Comparison of ENCODE assay signal across 12 cellular contexts in the genomic region with DNA sequence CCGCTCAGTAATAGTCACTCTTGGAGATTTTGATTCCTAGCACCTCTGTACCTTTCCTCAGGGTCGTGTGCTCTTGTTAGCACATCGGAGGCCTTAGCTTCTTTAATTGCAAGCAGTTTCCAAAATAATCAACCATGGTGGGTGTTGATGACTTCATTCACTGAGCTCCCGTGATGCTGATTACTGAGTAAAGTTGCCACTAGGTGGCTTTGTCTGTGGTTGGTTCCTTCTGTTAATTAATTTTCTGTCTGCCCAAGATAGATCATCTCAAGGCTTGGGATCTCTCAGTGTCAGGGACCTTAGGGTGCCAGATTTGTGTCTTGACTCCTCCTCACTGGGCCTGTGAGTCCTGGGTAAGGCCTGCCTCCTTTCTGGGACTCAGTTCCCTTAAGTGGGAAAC. TPM values are rescaled to one million over a fixed set of nuclear protein-coding genes. Genes with fewer than 3 reads are reported as not detected.
DNase-seq lines count a peak whose midpoint lies in the region; ATAC-seq and TF ChIP-seq lines count a peak whose summit lies in the region.
"Had no signal": no experiment of that assay in that cellular context is flagged by ENCODE, and none has a peak within 500 bp of the region (broad histone marks: within the 10 kb centered on the region; RNA-seq: fewer than 3 reads in every experiment).

No MANE protein-coding gene starts in this region.

- H3K27ac ChIP-seq in dorsolateral prefrontal cortex (no peak overlapping the region), smooth muscle cell (ENCODE audit: low read depth) (no peak overlapping the region), aorta (ENCODE audit: low read depth in 1 of 2, low read length in 2 of 2) (no peak overlapping the region)
- H3K27ac ChIP-seq: ascending aorta had no signal

- no peaks in the 10 kb centered on the region for H3K4me1 Mint-ChIP-seq in activated CD8-positive, alpha-beta memory T cell treated with anti-CD3 and anti-CD28 coated beads, Interleukin-2, amount 10 ng/mL, durations not matched to agents 7 days and 5 days
- H3K4me1 Mint-ChIP-seq: memory B cell had no signal

- TF ChIP-seq CTCF in dorsolateral prefrontal cortex (IDR thresholded peaks at IDR 0.05 in 54 of 56, conservative IDR thresholded peaks at IDR 0.05 in 2 of 56; ENCODE audit: low read depth in 1 of 56, partially characterized antibody in 56 of 56), result peak in 38 of 56 donors; percentile 6 to 47 (median 26)
- TF ChIP-seq CTCF in smooth muscle cell (IDR thresholded peaks at IDR 0.05; ENCODE audit: borderline replicate concordance, insufficient read depth, poor library complexity, severe bottlenecking), result peak; percentile 19

- no peak overlapping the region for H3K4me3 Mint-ChIP-seq in activated CD8-positive, alpha-beta memory T cell treated with anti-CD3 and anti-CD28 coated beads, Interleukin-2, amount 10 ng/mL, durations not matched to agents 7 days and 5 days
- H3K4me3 Mint-ChIP-seq: memory B cell had no signal

- H3K27me3 ChIP-seq in NT2/D1 (ENCODE audit: insufficient read depth, insufficient read length), result no peaks in the 10 kb centered on the region
- no peaks in the 10 kb centered on the region for H3K27me3 ChIP-seq in dorsolateral prefrontal cortex
- H3K27me3 ChIP-seq in smooth muscle cell (ENCODE audit: low read depth), result no peaks in the 10 kb centered on the region
- no peaks in the 10 kb centered on the region for H3K27me3 ChIP-seq in aorta (ENCODE audit: control insufficient read depth in 1 of 2, insufficient read depth in 2 of 2, low read length in 1 of 2)
- H3K27me3 ChIP-seq: ascending aorta had no signal

- H2AFZ ChIP-seq in smooth muscle cell (ENCODE audit: low read depth), result no peak overlapping the region

- peaks cover 3% of the 10 kb centered on the region for H3K79me2 ChIP-seq in smooth muscle cell (ENCODE audit: low read depth)

- H4K20me1 ChIP-seq in smooth muscle cell (ENCODE audit: low read depth), result peaks cover 13% of the 10 kb centered on the region

- 82% methylated on average over 4 of the region's 4 CpGs for WGBS in smooth muscle cell (ENCODE audit: low lambda C conversion rate)
- WGBS in aorta, 2 donors, result 80 to 84% methylated on average over 4 of the region's 4 CpGs

- peak; percentile 20 for ATAC-seq in activated CD8-positive, alpha-beta memory T cell treated with anti-CD3 and anti-CD28 coated beads, Interleukin-2, amount 10 ng/mL, durations not matched to agents 7 days and 5 days
- ATAC-seq in aorta (ENCODE audit: low FRiP score), result no peak
- ATAC-seq in HG03139 (IDR thresholded peaks at IDR 0.05; ENCODE audit: unreplicated experiment), result no peak

- H3K4me2 ChIP-seq in smooth muscle cell, result no peak overlapping the region

- no peaks in the 10 kb centered on the region for H3K9me3 Mint-ChIP-seq in activated CD8-positive, alpha-beta memory T cell treated with anti-CD3 and anti-CD28 coated beads, Interleukin-2, amount 10 ng/mL, durations not matched to agents 7 days and 5 days (ENCODE audit: low read depth)
- H3K9me3 Mint-ChIP-seq: memory B cell had no signal

- H3K4me3 ChIP-seq in NT2/D1 (ENCODE audit: insufficient read length, low read depth) (no peak overlapping the region), dorsolateral prefrontal cortex (no peak overlapping the region), smooth muscle cell (no peak overlapping the region), aorta (ENCODE audit: low read length in 2 of 2) (no peak overlapping the region)
- H3K4me3 ChIP-seq: ascending aorta had no signal

- no peaks in the 10 kb centered on the region for H3F3A ChIP-seq in smooth muscle cell (ENCODE audit: low read depth)

- H3K36me3 ChIP-seq in NT2/D1 (ENCODE audit: insufficient read depth, insufficient read length, low read length) (peaks cover 78% of the 10 kb centered on the region), smooth muscle cell (ENCODE audit: low read depth) (peaks cover 17% of the 10 kb centered on the region), aorta (ENCODE audit: control insufficient read depth in 1 of 2, insufficient read depth in 2 of 2, low read length in 1 of 2) (peaks cover 2 to 12% of the 10 kb centered on the region in 2 donors)

- H3K27ac Mint-ChIP-seq in activated CD8-positive, alpha-beta memory T cell treated with anti-CD3 and anti-CD28 coated beads, Interleukin-2, amount 10 ng/mL, durations not matched to agents 7 days and 5 days, result no peak overlapping the region
- H3K27ac Mint-ChIP-seq: memory B cell had no signal

- H3K4me1 ChIP-seq in NT2/D1 (ENCODE audit: insufficient read depth, insufficient read length), result peaks cover 4% of the 10 kb centered on the region
- H3K4me1 ChIP-seq in smooth muscle cell (ENCODE audit: low read depth), result no peaks in the 10 kb centered on the region
- H3K4me1 ChIP-seq in aorta (ENCODE audit: control insufficient read depth in 1 of 2, insufficient read depth in 2 of 2, low read length in 2 of 2), result no peaks in the 10 kb centered on the region

- no peak overlapping the region for H3K9ac ChIP-seq in NT2/D1 (ENCODE audit: insufficient read length, low read depth)
- H3K9ac ChIP-seq in smooth muscle cell (ENCODE audit: low read depth), result no peak overlapping the region

- intact Hi-C loops in dorsolateral prefrontal cortex (cut with DNase I), result no loop called here
- intact Hi-C loops in aorta (cut with DNase I), result no loop called here

- H3K27me3 Mint-ChIP-seq in activated CD8-positive, alpha-beta memory T cell treated with anti-CD3 and anti-CD28 coated beads, Interleukin-2, amount 10 ng/mL, durations not matched to agents 7 days and 5 days, result no peaks in the 10 kb centered on the region
- H3K27me3 Mint-ChIP-seq: memory B cell had no signal

- H3K36me3 Mint-ChIP-seq in activated CD8-positive, alpha-beta memory T cell treated with anti-CD3 and anti-CD28 coated beads, Interleukin-2, amount 10 ng/mL, durations not matched to agents 7 days and 5 days, result peaks cover 39% of the 10 kb centered on the region

- H3K9me3 ChIP-seq in NT2/D1 (ENCODE audit: insufficient read depth, low read length) (no peaks in the 10 kb centered on the region), smooth muscle cell (replicated peaks; ENCODE audit: low read depth) (no peaks in the 10 kb centered on the region), aorta (ENCODE audit: control insufficient read depth, low read length) (no peaks in the 10 kb centered on the region)
- H3K9me3 ChIP-seq: ascending aorta had no signal

- DNase-seq in activated CD8-positive, alpha-beta memory T cell treated with anti-CD3 and anti-CD28 coated beads, Interleukin-2, amount 10 ng/mL, durations not matched to agents 7 days and 5 days, result no peak
- DNase-seq in activated CD8-positive, alpha-beta memory T cell treated with anti-CD3 and anti-CD28 coated beads, Interleukin-2, amount 50 U/mL, for 48 hours, result no peak
- peak; percentile 8 for DNase-seq in NT2/D1 (ENCODE audit: low read depth, low spot score)
- DNase-seq in dorsolateral prefrontal cortex, result no peak
- no peak for DNase-seq in smooth muscle cell (lab: John Stamatoyannopoulos, UW; ENCODE audit: unreplicated experiment)
- no peak for DNase-seq in aorta
- no peak for DNase-seq in NK-92 (lab: John Stamatoyannopoulos, UW; ENCODE audit: unreplicated experiment)
- DNase-seq: NCI-H1417 treated with DMSO at 0.1 percent for 48 hours; stimulated activated naive CD4-positive, alpha-beta T cell had no signal

- CTCF ChIA-PET in activated CD8-positive, alpha-beta memory T cell treated with anti-CD3 and anti-CD28 coated beads, Interleukin-2, amount 10 ng/mL, durations not matched to agents 7 days and 5 days (lab: Charles Lee), result interaction anchor here (1.1 to 1.5 kb wide), 2 partner anchors 11 to 23 kb away, joined by 3 to 4 read pairs; no protein-coding TSS in a partner anchor

RNA-seq across cellular contexts. Expression of gene PTPN11, which starts 54.3 kb away (rescaled TPM):
- 100 to 1,000 TPM in 1 of 2 experiments, 10 to 100 TPM in 1; 90.9 to 118 TPM for total RNA-seq in activated CD8-positive, alpha-beta memory T cell treated with anti-CD3 and anti-CD28 coated beads, Interleukin-2, amount 10 ng/mL, durations not matched to agents 7 days and 5 days
- total RNA-seq in dorsolateral prefrontal cortex (100 to 1,000 TPM; 141 to 247 (median 187) TPM), smooth muscle cell (73.7 and 77.2 TPM in 2 replicates), aorta (100 to 1,000 TPM; 110 to 176 TPM)
- polyA plus RNA-seq in smooth muscle cell (44.6 and 60.7 TPM in 2 replicates), aorta (10 to 100 TPM; 39.5 to 85.9 TPM)
